In genomic region chr1:203861379-203862184, GRCh38 we compare ENCODE assay signal across 8 cellular contexts.
DNase-seq lines count a peak whose midpoint lies in the region; ATAC-seq and TF ChIP-seq lines count a peak whose summit lies in the region.

TSS of gene SNRPE (plus strand) at chr1:203861599. CDS start at chr1:203861660, 61 bp downstream.

- H3K4me3 ChIP-seq in retinal pigment epithelial cell (ENCODE audit: low read length), result peak within 1 kb of the TSS; percentile 99

- DNase-seq in NCI-H2081 (lab: John Stamatoyannopoulos, UW), result peak; percentile 98 to 99
- DNase-seq in T1000 (lab: John Stamatoyannopoulos, UW), result peak; percentile 97
- DNase-seq in astrocyte of the hippocampus (ENCODE audit: low read depth, low spot score), result peak; percentile 100
- DNase-seq in hippocampal formation (lab: John Stamatoyannopoulos, UW), result peak; percentile 95
- DNase-seq in retinal pigment epithelial cell (ENCODE audit: low read depth), result peak; percentile 95

- ATAC-seq in GM18511 (IDR thresholded peaks at IDR 0.05; ENCODE audit: unreplicated experiment) (peak; percentile 98), HG03039 (IDR thresholded peaks at IDR 0.05; ENCODE audit: unreplicated experiment) (peak; percentile 95)

- H3K27ac ChIP-seq in 22Rv1, result peak within 1 kb of the TSS; percentile 88

- TF ChIP-seq CTCF in 22Rv1 (IDR thresholded peaks at IDR 0.05) (peak; percentile 100), retinal pigment epithelial cell (conservative IDR thresholded peaks at IDR 0.05; ENCODE audit: low read depth, low read length) (peak; percentile 84)

Comparison
In these comparisons a context has a peak if more than half of its experiments do, and no peak if none do; other contexts are left out.
1. Peak in every context shown above with its lines: DNase-seq, ATAC-seq, H3K4me3 ChIP-seq and H3K27ac ChIP-seq.